ENCODE assay signal across 17 cellular contexts in genomic region chr10:94890264-94891022, GRCh38. TPM values are rescaled to one million over a fixed set of nuclear protein-coding genes. Genes with fewer than 3 reads are reported as not detected.
A peak's percentile ranks its signal among the peaks of the same experiment; 100 is the strongest.
DNase-seq lines count a peak whose midpoint lies in the region; ATAC-seq, FAIRE-seq and TF ChIP-seq lines count a peak whose summit lies in the region.
"Had no signal": no experiment of that assay in that cellular context is flagged by ENCODE, and none has a peak within 500 bp of the region (broad histone marks: within the 10 kb centered on the region; RNA-seq: fewer than 3 reads in every experiment).

No MANE protein-coding gene starts in this region.

- no TSS peak for BruUV-seq in HCT116 (replicated peaks; lab: Mats Ljungman, UMichigan)

- no peaks in the 10 kb centered on the region for H3K79me1 ChIP-seq in H1 (ENCODE audit: low read depth, low read length)

- H3K27ac ChIP-seq in A549 = no peak overlapping the region
- no peak overlapping the region for H3K27ac ChIP-seq in HCT116 (ENCODE audit: low read depth, low read length)
- H3K27ac ChIP-seq in H1 (ENCODE audit: low read depth, low read length) = no peak overlapping the region
- no peak overlapping the region for H3K27ac ChIP-seq in body of pancreas
- H3K27ac ChIP-seq: BLaER1 treated with 17β-estradiol and CSF1 and Interleukin-3, amounts not matched to agents 10 nM and 100 nM; GM23248 had no signal

- CTCF ChIA-PET in A549 (lab: Yijun Ruan, JAX) (interaction anchor here (0.6 to 1.0 kb wide), 2 partner anchors 73 to 496 kb away, joined by 3 read pairs; no protein-coding TSS in a partner anchor), HCT116 (lab: Charles Lee) (no interaction called here), H1 (lab: Charles Lee; ENCODE audit: partially characterized antibody) (interaction anchor here (2.4 kb wide), 1 partner anchor 11 kb away, joined by 10 read pairs; no protein-coding TSS in a partner anchor)

- intact Hi-C loops in HCT116 (cut with micrococcal nuclease) (no loop called here), body of pancreas (cut with DNase I) (no loop called here)

- H3K9me2 ChIP-seq in HCT116 (ENCODE audit: insufficient read depth) = no peaks in the 10 kb centered on the region

- H2BK15ac ChIP-seq in H1 (ENCODE audit: low read length) = no peak overlapping the region

- H3K4me3 ChIP-seq in A549 = no peak overlapping the region
- no peak overlapping the region for H3K4me3 ChIP-seq in HCT116 (replicated peaks in 1 of 2; ENCODE audit: low read depth in 1 of 2, low read length in 2 of 2)
- no peak overlapping the region for H3K4me3 ChIP-seq in H1 (ENCODE audit: extremely low read depth in 1 of 4, insufficient read depth in 2 of 4, low read depth in 3 of 4, low read length in 4 of 4)
- H3K4me3 ChIP-seq in body of pancreas = no peak overlapping the region
- H3K4me3 ChIP-seq: BLaER1 treated with 17β-estradiol and CSF1 and Interleukin-3, amounts not matched to agents 10 nM and 100 nM; GM23248 had no signal

- H2BK12ac ChIP-seq in H1 (ENCODE audit: low read depth, low read length) = no peak overlapping the region

- no peak overlapping the region for H4K5ac ChIP-seq in H1 (ENCODE audit: insufficient read length, low read depth, low read length)

- 96% methylated on average over 3 of the region's 4 CpGs for WGBS in A549 (ENCODE audit: missing lambda C conversion rate)
- 81% methylated on average over 4 of the region's 4 CpGs; no CpG with 5 or more reads in 1 of the 2 experiments for WGBS in H1 (ENCODE audit: extremely low coverage in 1 of 2, insufficient coverage in 1 of 2, insufficient read length in 1 of 2, insufficient replicate concordance in 2 of 2, low coverage in 1 of 2, low lambda C conversion rate in 2 of 2, missing lambda C conversion rate in 1 of 2), 2 experiments
- WGBS in body of pancreas, 2 donors = 71 to 79% methylated on average over 4 of the region's 4 CpGs

- no peak overlapping the region for H2BK5ac ChIP-seq in H1 (ENCODE audit: low read depth, low read length)

- TF ChIP-seq EP300 in A549 (IDR thresholded peaks at IDR 0.05) (no peak), H1 (IDR thresholded peaks at IDR 0.05; ENCODE audit: borderline replicate concordance in 1 of 2, low read depth in 2 of 2, low read length in 2 of 2) (no peak)

- H3K23me2 ChIP-seq in H1 (ENCODE audit: low read depth, low read length) = no peaks in the 10 kb centered on the region

- no peak for ATAC-seq in A549
- ATAC-seq in HCT116 = peak; percentile 54; the same call in 1 of the 2 replicates
- ATAC-seq in left lobe of liver = peak; percentile 96
- ATAC-seq in body of pancreas = no peak
- no peak for ATAC-seq in HG02798 (IDR thresholded peaks at IDR 0.05; ENCODE audit: poor library complexity, unreplicated experiment)

- H3K79me2 ChIP-seq in HCT116 (ENCODE audit: insufficient read depth, low read length) (no peaks in the 10 kb centered on the region), H1 (ENCODE audit: control insufficient read depth in 1 of 2, insufficient read depth in 2 of 2, low read length in 2 of 2) (no peaks in the 10 kb centered on the region)

- RAD21 ChIA-PET in HCT116 (lab: Charles Lee; ENCODE audit: low non-redundant PET in 1 of 2, low total read pairs in 2 of 2, uncharacterized antibody in 2 of 2, unreplicated experiment in 2 of 2) = no interaction called here

- H3K23ac ChIP-seq in H1 (ENCODE audit: insufficient read length) = no peak overlapping the region

- no peak for TF ChIP-seq CTCF in A549 (IDR thresholded peaks at IDR 0.05)
- no peak for TF ChIP-seq CTCF in HCT116 (IDR thresholded peaks at IDR 0.05 in 2 of 3, conservative IDR thresholded peaks at IDR 0.05 in 1 of 3; ENCODE audit: borderline replicate concordance in 1 of 3, insufficient read depth in 1 of 3, low read depth in 2 of 3, low read length in 2 of 3)
- peak in 2 of 3 experiments; percentile 16 to 32; a peak in 3 of 4 replicates for TF ChIP-seq CTCF in H1 (IDR thresholded peaks at IDR 0.05; ENCODE audit: control extremely low read depth in 1 of 3, insufficient read depth in 1 of 3, low read depth in 1 of 3, low read length in 3 of 3)
- TF ChIP-seq CTCF in body of pancreas (IDR thresholded peaks at IDR 0.05) = no peak

- H3K14ac ChIP-seq in H1 (ENCODE audit: insufficient read length) = no peak overlapping the region

- FAIRE-seq in A549 (lab: Jason Lieb, UNC) (peak; percentile 72), H1 (lab: Jason Lieb, UNC) (peak; percentile 28)
- FAIRE-seq: GM18507 had no signal

- H3K18ac ChIP-seq in H1 (ENCODE audit: extremely low read depth, low read length) = no peak overlapping the region

- no peaks in the 10 kb centered on the region for H3K27me3 ChIP-seq in HCT116 (ENCODE audit: insufficient read depth, low read length)
- H3K27me3 ChIP-seq in H1 (replicated peaks in 1 of 4; ENCODE audit: control insufficient read depth in 3 of 4, extremely low read depth in 1 of 4, insufficient read depth in 3 of 4, low read length in 3 of 4) = no peaks in the 10 kb centered on the region
- H3K27me3 ChIP-seq in body of pancreas = no peaks in the 10 kb centered on the region
- H3K27me3 ChIP-seq: BLaER1 treated with 17β-estradiol and CSF1 and Interleukin-3, amounts not matched to agents 10 nM and 100 nM had no signal

- H3K4me1 ChIP-seq in A549 = no peaks in the 10 kb centered on the region
- no peaks in the 10 kb centered on the region for H3K4me1 ChIP-seq in HCT116 (ENCODE audit: control insufficient read depth in 1 of 2, insufficient read depth in 2 of 2, low read length in 2 of 2)
- no peaks in the 10 kb centered on the region for H3K4me1 ChIP-seq in H1 (replicated peaks in 1 of 4; ENCODE audit: control insufficient read depth in 3 of 4, insufficient read depth in 4 of 4, low read length in 3 of 4)
- no peaks in the 10 kb centered on the region for H3K4me1 ChIP-seq in body of pancreas
- H3K4me1 ChIP-seq: BLaER1 treated with 17β-estradiol and CSF1 and Interleukin-3, amounts not matched to agents 10 nM and 100 nM had no signal

- TF ChIP-seq POLR2A in A549 (IDR thresholded peaks at IDR 0.05; ENCODE audit: low read length) (no peak), HCT116 (IDR thresholded peaks at IDR 0.05; ENCODE audit: borderline replicate concordance, extremely low read depth, insufficient read depth, insufficient read length) (no peak), H1 (IDR thresholded peaks at IDR 0.05; ENCODE audit: control extremely low read depth in 1 of 2, low read depth in 2 of 2, low read length in 2 of 2) (no peak), body of pancreas (IDR thresholded peaks at IDR 0.05) (no peak), erythroblast (IDR thresholded peaks at IDR 0.05; ENCODE audit: low read length) (no peak)

- H3K36me3 ChIP-seq in HCT116 (ENCODE audit: control insufficient read depth in 1 of 2, insufficient read depth in 2 of 2, low read length in 2 of 2) (no peaks in the 10 kb centered on the region), H1 (ENCODE audit: control insufficient read depth in 2 of 4, insufficient read depth in 4 of 4, low read length in 3 of 4) (no peaks in the 10 kb centered on the region), body of pancreas (replicated peaks in 1 of 2; ENCODE audit: insufficient read depth in 1 of 2, low read depth in 2 of 2) (no peaks in the 10 kb centered on the region)
- H3K36me3 ChIP-seq: BLaER1 treated with 17β-estradiol and CSF1 and Interleukin-3, amounts not matched to agents 10 nM and 100 nM had no signal

- no peak overlapping the region for H2BK20ac ChIP-seq in H1 (ENCODE audit: low read length)

- H2BK120ac ChIP-seq in H1 (replicated peaks; ENCODE audit: low read depth, low read length) = no peak overlapping the region

- no peak overlapping the region for H4K91ac ChIP-seq in H1 (replicated peaks; ENCODE audit: insufficient read length, low read length)

- TF ChIP-seq RAD21 in A549 (conservative IDR thresholded peaks at IDR 0.05 in 1 of 2, IDR thresholded peaks at IDR 0.05 in 1 of 2) = no peak
- TF ChIP-seq RAD21 in HCT116 (IDR thresholded peaks at IDR 0.05; ENCODE audit: low read depth) = no peak
- TF ChIP-seq RAD21 in H1 (IDR thresholded peaks at IDR 0.05 in 1 of 2, conservative IDR thresholded peaks at IDR 0.05 in 1 of 2; ENCODE audit: low read depth in 2 of 2, low read length in 2 of 2) = peak in 1 of 2 experiments; percentile 21; a peak in 2 of 4 replicates

- no peak overlapping the region for H3K56ac ChIP-seq in H1 (replicated peaks; ENCODE audit: insufficient read length, low read depth, low read length)

- H3K4ac ChIP-seq in H1 (replicated peaks; ENCODE audit: insufficient read length, low read depth, low read length) = no peak overlapping the region

- no peak overlapping the region for H4K8ac ChIP-seq in H1 (ENCODE audit: extremely low read depth, insufficient read depth, low read length)

- H3K9me3 ChIP-seq in A549 = no peaks in the 10 kb centered on the region
- no peaks in the 10 kb centered on the region for H3K9me3 ChIP-seq in HCT116 (ENCODE audit: control insufficient read depth in 1 of 2, insufficient read depth in 1 of 2, low read depth in 1 of 2, low read length in 2 of 2)
- peaks cover 4 to 6% of the 10 kb centered on the region in 2 experiments; a peak in 3 of 4 replicates for H3K9me3 ChIP-seq in H1 (ENCODE audit: insufficient read depth in 2 of 2, low read depth in 1 of 2, low read length in 1 of 2)
- H3K9me3 ChIP-seq in body of pancreas = no peaks in the 10 kb centered on the region

- no peaks in the 10 kb centered on the region for H4K20me1 ChIP-seq in HCT116 (ENCODE audit: insufficient read depth)
- no peaks in the 10 kb centered on the region for H4K20me1 ChIP-seq in H1 (replicated peaks in 1 of 2; ENCODE audit: control insufficient read depth in 1 of 2, insufficient read depth in 2 of 2, low read length in 2 of 2)
- H4K20me1 ChIP-seq: BLaER1 treated with 17β-estradiol and CSF1 and Interleukin-3, amounts not matched to agents 10 nM and 100 nM had no signal

- no peak overlapping the region for H2AFZ ChIP-seq in HCT116 (ENCODE audit: low read depth, low read length, poor library complexity, severe bottlenecking)
- no peak overlapping the region for H2AFZ ChIP-seq in H1 (ENCODE audit: low read length)
- H2AFZ ChIP-seq: GM23248 had no signal

- POLR2A ChIA-PET in A549 (lab: Yijun Ruan, JAX) (no interaction called here), HCT116 (lab: Charles Lee) (interaction anchor here (0.8 kb wide), 1 partner anchor 17 kb away, joined by 3 read pairs; no protein-coding TSS in a partner anchor), H1 (lab: Charles Lee; ENCODE audit: partially characterized antibody) (interaction anchor here (0.6 kb wide), 1 partner anchor 154 kb away, joined by 6 read pairs; no protein-coding TSS in a partner anchor)

- H3K4me2 ChIP-seq in A549 = no peak overlapping the region
- no peak overlapping the region for H3K4me2 ChIP-seq in HCT116 (ENCODE audit: low read length)
- no peak overlapping the region for H3K4me2 ChIP-seq in H1 (ENCODE audit: insufficient read depth in 1 of 2, low read depth in 2 of 2, low read length in 2 of 2)
- H3K4me2 ChIP-seq: BLaER1 treated with 17β-estradiol and CSF1 and Interleukin-3, amounts not matched to agents 10 nM and 100 nM had no signal

- H2AK5ac ChIP-seq in H1 (ENCODE audit: low read depth, low read length) = no peak overlapping the region

- DNase-seq in A549 (ENCODE audit: low read depth in 1 of 2, low spot score in 1 of 2) (no peak), HCT116 (ENCODE audit: low read depth, low spot score) (no peak), H1 (ENCODE audit: low read depth in 1 of 2, low spot score in 2 of 2) (no peak), left lobe of liver (ENCODE audit: low spot score) (no peak), body of pancreas (no peak), erythroblast (lab: John Stamatoyannopoulos, UW) (no peak)
- no peak for DNase-seq in activated CD8-positive, alpha-beta memory T cell treated with anti-CD3 and anti-CD28 coated beads for 24 hours
- DNase-seq: 8988T; ACHN; CD4-positive, CD25-positive, alpha-beta regulatory T cell; DMS53; GM23248; HCEC 1CT had no signal

- H3K9ac ChIP-seq in HCT116 (ENCODE audit: low read length) = no peak overlapping the region
- no peak overlapping the region for H3K9ac ChIP-seq in H1 (replicated peaks in 1 of 4; ENCODE audit: extremely low read depth in 1 of 4, low read depth in 3 of 4, low read length in 3 of 4)
- H3K9ac ChIP-seq: BLaER1 treated with 17β-estradiol and CSF1 and Interleukin-3, amounts not matched to agents 10 nM and 100 nM; GM23248 had no signal

RNA-seq across cellular contexts. Expression of gene CYP2C9, which starts 48.0 kb away (rescaled TPM):
- 0.10 and 0.13 TPM in 2 replicates for polyA plus RNA-seq in A549 (2011; rRNA removed)
- polyA plus RNA-seq in A549 (2012; cell fraction: cytosol; rRNA removed) = 0.03 and 0.04 TPM in 2 replicates
- 0.06 and 0.11 TPM in 2 replicates for polyA plus RNA-seq in A549 (2012; cell fraction: nucleus; rRNA removed)
- 0.07 to 0.16 TPM (median 0.12 TPM) in 3 replicates for polyA plus RNA-seq in A549 (2017; fragmentation: RNase III; extraction: RNeasy Plus Mini Kit Qiagen cat#74134 plus additional on column Dnase treatment)
- not detected in 2 replicates for polyA minus RNA-seq in A549 (2011; rRNA and poly(A)+ RNA removed)
- 0.76 TPM for total RNA-seq in HCT116 (2021; ENCODE audit: unreplicated experiment)
- polyA plus RNA-seq in HCT116 (2012) = not detected in 2 replicates
- total RNA-seq in H1 (2021; fragmentation: NEBNext Ultra II Directional; extraction: Animal tissue kit (Norgen Biotek cat#: 25700)) = not detected in 2 replicates
- 0.03 TPM in 1 of 2 replicates, not detected in the other for polyA plus RNA-seq in H1 (2011; rRNA removed)
- not detected for polyA plus RNA-seq in H1 (2011; cell fraction: cytosol; rRNA removed)
- polyA plus RNA-seq in H1 (2011; cell fraction: nucleus; rRNA removed) = 0.10 TPM
- polyA plus RNA-seq in H1 (2012, experiment 1 of 2) = not detected in 4 replicates
- polyA plus RNA-seq in H1 (2012, experiment 2 of 2) = not detected
- polyA plus RNA-seq in H1 (2013, experiment 1 of 2) = not detected
- 0.02 TPM for polyA plus RNA-seq in H1 (2013, experiment 2 of 2)
- not detected in 2 replicates for polyA minus RNA-seq in H1 (2011; rRNA and poly(A)+ RNA removed)
- polyA minus RNA-seq in H1 (2011; cell fraction: cytosol; rRNA and poly(A)+ RNA removed) = not detected
- polyA minus RNA-seq in H1 (2011; cell fraction: nucleus; rRNA and poly(A)+ RNA removed) = not detected
- total RNA-seq in left lobe of liver = 1,611 TPM
- total RNA-seq in body of pancreas = 1 to 10 TPM in 1 of 2 donors, not detected in 1; 1.6 TPM
- total RNA-seq: CD4-positive, CD25-positive, alpha-beta regulatory T cell; GM23248; HT1080 had no signal
- polyA plus RNA-seq: CD4-positive, CD25-positive, alpha-beta regulatory T cell; GM23248 had no signal

Comparison
In these comparisons a context has a peak if more than half of its experiments do, and no peak if none do; other contexts are left out.
1. ATAC-seq: peak in HCT116 (single experiment) and left lobe of liver (single experiment); none in A549 (0 of 2), body of pancreas (single experiment) and HG02798 (single experiment).
2. CTCF ChIP-seq: peak in H1 (2 of 3); none in A549 (single experiment), HCT116 (0 of 3) and body of pancreas (0 of 7).
3. RNA of gene CYP2C9, which starts 48.0 kb away (total RNA-seq): 1,611 TPM in left lobe of liver (single experiment); 1.6 TPM in body of pancreas, 0.76 TPM in HCT116 (single experiment) and not detected in H1; every median in the first group is over 100 times any median in the second.
4. Of the 18 proteins assayed by ChIP-seq in both H1 and A549: peak only in H1: CTCF; only in A549: none; in both: none; in neither: 16; mixed calls (peak in some experiments, not most) for 1.